Comparison of ENCODE assay signal across 17 cellular contexts in the genomic region with DNA sequence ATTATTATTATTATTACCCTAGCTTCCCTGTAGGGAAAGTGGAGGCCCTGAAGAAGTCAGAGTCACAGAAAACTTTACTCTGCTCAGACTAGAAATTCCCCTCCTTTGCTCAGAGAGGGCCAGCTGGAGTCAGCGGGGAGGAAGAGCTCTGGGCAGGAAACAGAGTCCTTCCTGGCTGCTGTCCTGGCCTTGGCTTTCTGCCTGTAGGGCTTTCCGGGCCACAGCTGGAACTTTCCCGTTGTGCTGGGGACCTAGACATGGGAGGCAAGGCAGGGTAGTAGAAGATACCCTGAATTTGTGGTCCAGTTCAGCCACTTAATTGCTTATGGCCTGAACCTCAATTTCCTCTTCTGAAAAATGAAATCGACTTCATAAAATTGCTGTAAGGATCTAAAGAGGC. TPM values are rescaled to one million over a fixed set of nuclear protein-coding genes. Genes with fewer than 3 reads are reported as not detected.
DNase-seq lines count a peak whose midpoint lies in the region; ATAC-seq and TF ChIP-seq lines count a peak whose summit lies in the region.
"Had no signal": no experiment of that assay in that cellular context is flagged by ENCODE, and none has a peak within 500 bp of the region (broad histone marks: within the 10 kb centered on the region; RNA-seq: fewer than 3 reads in every experiment).

No MANE protein-coding gene starts in this region.

- H3K27ac Mint-ChIP-seq in osteocyte (ENCODE audit: unreplicated experiment), result peak overlapping the region; percentile 46

- H3K4me3 Mint-ChIP-seq in osteocyte (ENCODE audit: unreplicated experiment), result no peak overlapping the region
- H3K4me3 Mint-ChIP-seq: H9 had no signal

- DNase-seq in AG10803 (ENCODE audit: low read depth) (peak; percentile 37), RPMI7951 (ENCODE audit: low read depth) (peak; percentile 86), head of caudate nucleus (peak in 34 of 42 donors; percentile 15 to 73 (median 43)), osteocyte (ENCODE audit: extremely low spot score, unreplicated experiment) (no peak), NCI-H1092 treated with DMSO at 0.1 percent for 48 hours (lab: John Stamatoyannopoulos, UW) (no peak), ACHN (no peak), NCI-H345 treated with DMSO at 0.1 percent for 48 hours (lab: John Stamatoyannopoulos, UW; ENCODE audit: unreplicated experiment) (no peak)
- DNase-seq: activated T-cell treated with anti-CD3 and anti-CD28 coated beads for 4 hours; DMS79; effector memory CD4-positive, alpha-beta T cell; H9; NCI-H1417 treated with DMSO at 0.1 percent for 48 hours; upper lobe of left lung had no signal

- no peaks in the 10 kb centered on the region for H3K36me3 Mint-ChIP-seq in osteocyte (ENCODE audit: unreplicated experiment)

- H3K27me3 Mint-ChIP-seq in osteocyte (ENCODE audit: unreplicated experiment), result no peaks in the 10 kb centered on the region

- no peaks in the 10 kb centered on the region for H3K9me3 Mint-ChIP-seq in osteocyte (ENCODE audit: unreplicated experiment)
- H3K9me3 Mint-ChIP-seq: H9 had no signal

- intact Hi-C loops in head of caudate nucleus (cut with DNase I), result no loop called here

- ATAC-seq in GM21825 (IDR thresholded peaks at IDR 0.05; ENCODE audit: unreplicated experiment), result no peak

- H3K4me3 ChIP-seq in AG10803 (ENCODE audit: low read length), result no peak overlapping the region
- H3K4me3 ChIP-seq: SJSA1, skin epidermis, upper lobe of left lung had no signal

- in situ Hi-C loops in ACHN (cut with HindIII; ENCODE audit: low pct_ligation_motif_present, low pct_unique_long_range_greater_than_20kb, low sequenced_read_pairs), result no loop called here

- H3K4me1 Mint-ChIP-seq in osteocyte (ENCODE audit: unreplicated experiment), result peaks cover 56% of the 10 kb centered on the region

- no peak for TF ChIP-seq CTCF in AG10803 (conservative IDR thresholded peaks at IDR 0.05; ENCODE audit: low read length)
- TF ChIP-seq CTCF in osteocyte (IDR thresholded peaks at IDR 0.05), result no peak

RNA-seq across cellular contexts. Expression of a gene that starts 14.0 kb away (rescaled TPM):
- total RNA-seq in RPMI7951 (2014; rRNA removed; shearing (Covaris generic)), result 300 and 392 TPM in 2 replicates
- 50.3 and 59.3 TPM in 2 replicates for total RNA-seq in osteocyte

RNA-seq across cellular contexts. Expression of a gene that starts 29.0 kb away (rescaled TPM):
- total RNA-seq in RPMI7951 (2014; rRNA removed; shearing (Covaris generic)), result 0.68 TPM in 1 of 2 replicates, not detected in the other
- not detected in 2 replicates for total RNA-seq in osteocyte
- total RNA-seq: H9, myocyte, SJSA1 had no signal

RNA-seq across cellular contexts. Expression of a gene that starts 44.5 kb away (rescaled TPM):
- total RNA-seq in RPMI7951 (2014; rRNA removed; shearing (Covaris generic)), result not detected in 2 replicates
- total RNA-seq in osteocyte, result not detected in 2 replicates
- total RNA-seq: H9, myocyte, SJSA1 had no signal

Comparison
In these comparisons a context has a peak if more than half of its experiments do, and no peak if none do; other contexts are left out.
1. DNase-seq: peak in AG10803 (single experiment), RPMI7951 (single experiment) and head of caudate nucleus (34 of 42); none in osteocyte (single experiment), NCI-H1092 treated with DMSO at 0.1 percent for 48 hours (single experiment), ACHN (single experiment) and NCI-H345 treated with DMSO at 0.1 percent for 48 hours (single experiment).